Comparison of ENCODE assay signal across 1 cellular context in the genomic region with DNA sequence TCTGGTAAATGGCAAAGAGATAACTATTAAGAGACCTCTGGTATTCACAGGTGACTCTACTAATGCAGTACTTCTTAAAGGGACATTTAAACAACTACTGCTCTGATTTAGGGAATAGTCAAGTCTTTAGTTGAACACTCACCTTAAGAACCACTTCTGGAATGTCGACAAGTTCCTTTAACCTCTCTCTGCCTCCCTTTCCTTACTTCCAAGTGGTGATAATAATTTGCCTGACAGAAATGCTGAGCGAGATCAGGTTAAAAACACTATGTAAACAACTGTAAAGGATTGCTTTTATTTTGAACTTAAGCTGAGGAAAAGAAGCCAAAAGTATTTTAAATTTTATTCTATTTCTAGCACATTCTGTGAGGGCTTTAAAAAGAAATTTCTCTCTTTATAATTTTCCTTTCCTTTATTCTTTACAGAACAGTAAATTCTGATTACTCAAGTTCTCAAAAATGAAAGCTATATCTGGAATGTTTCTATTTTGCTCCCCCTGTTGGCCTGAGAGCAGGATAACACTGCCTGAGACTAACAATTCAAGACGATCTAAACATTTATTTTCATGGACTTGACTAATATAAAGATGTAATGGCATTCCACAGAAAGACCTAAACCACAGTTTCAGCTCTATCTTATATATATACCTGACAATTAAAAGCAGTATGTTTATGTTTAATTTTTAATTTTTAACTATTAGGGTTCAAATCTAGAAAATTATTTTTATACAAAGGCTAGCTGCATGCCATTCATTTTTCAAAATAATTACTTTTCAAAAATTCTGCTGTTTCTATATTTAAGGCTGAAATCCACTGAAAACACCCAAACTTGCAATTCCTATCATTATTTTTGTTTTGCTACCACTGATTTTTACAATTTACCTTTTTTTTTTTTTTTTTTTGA.
TF ChIP-seq lines count a peak whose summit lies in the region.

No MANE protein-coding gene starts in this region.

TF ChIP-seq in HepG2, 621 proteins besides CTCF, POLR2A, EP300 and RAD21:
- TF ChIP-seq MAFG (CRISPR knock-in tag; IDR thresholded peaks at IDR 0.05) (no peak), THAP11 (CRISPR knock-in tag; IDR thresholded peaks at IDR 0.05) (peak; percentile 51), TARDBP (CRISPR knock-in tag; IDR thresholded peaks at IDR 0.05) (0 out of 2 replicates have a peak, but pooled peaks have one; percentile 17), NAIF1 (CRISPR knock-in tag; IDR thresholded peaks at IDR 0.05; ENCODE audit: borderline replicate concordance) (no peak), CREB1 (IDR thresholded peaks at IDR 0.05) (no peak), CREB1 (CRISPR knock-in tag; IDR thresholded peaks at IDR 0.05) (peak; percentile 37; the same call in 1 of the 2 replicates), KAT8 (CRISPR knock-in tag; IDR thresholded peaks at IDR 0.05) (peak; percentile 43; the same call in 1 of the 2 replicates), KLF12 (CRISPR knock-in tag; IDR thresholded peaks at IDR 0.05; ENCODE audit: borderline replicate concordance) (no peak), SAP130 (CRISPR knock-in tag; IDR thresholded peaks at IDR 0.05; ENCODE audit: low read depth) (0 out of 2 replicates have a peak, but pooled peaks have one; percentile 24), ATF2 (CRISPR knock-in tag; IDR thresholded peaks at IDR 0.05) (0 out of 2 replicates have a peak, but pooled peaks have one; percentile 23), KAT7 (CRISPR knock-in tag; IDR thresholded peaks at IDR 0.05; ENCODE audit: borderline replicate concordance) (no peak), MEIS2 (CRISPR knock-in tag; IDR thresholded peaks at IDR 0.05) (no peak), ZNF580 (CRISPR knock-in tag; IDR thresholded peaks at IDR 0.05; ENCODE audit: borderline replicate concordance, low read depth) (no peak), TEAD3 (CRISPR knock-in tag; optimal IDR thresholded peaks at IDR 0.05; ENCODE audit: borderline replicate concordance) (peak; percentile 57), FOXA1 (IDR thresholded peaks at IDR 0.05) (no peak), FOXA1 (CRISPR knock-in tag; IDR thresholded peaks at IDR 0.05) (0 out of 2 replicates have a peak, but pooled peaks have one; percentile 26), NR3C1 (CRISPR knock-in tag; IDR thresholded peaks at IDR 0.05) (no peak), STAG1 (CRISPR knock-in tag; IDR thresholded peaks at IDR 0.05) (peak; percentile 73), ZNF607 (CRISPR knock-in tag; IDR thresholded peaks at IDR 0.05; ENCODE audit: borderline replicate concordance) (no peak), PRPF4 (IDR thresholded peaks at IDR 0.05; ENCODE audit: low read depth, low read length, poor library complexity, severe bottlenecking) (no peak), SMC3 (IDR thresholded peaks at IDR 0.05; ENCODE audit: low read length) (peak; percentile 87), GATAD2A (CRISPR knock-in tag; IDR thresholded peaks at IDR 0.05) (0 out of 2 replicates have a peak, but pooled peaks have one; percentile 20)
- TF ChIP-seq, protein P1, sequence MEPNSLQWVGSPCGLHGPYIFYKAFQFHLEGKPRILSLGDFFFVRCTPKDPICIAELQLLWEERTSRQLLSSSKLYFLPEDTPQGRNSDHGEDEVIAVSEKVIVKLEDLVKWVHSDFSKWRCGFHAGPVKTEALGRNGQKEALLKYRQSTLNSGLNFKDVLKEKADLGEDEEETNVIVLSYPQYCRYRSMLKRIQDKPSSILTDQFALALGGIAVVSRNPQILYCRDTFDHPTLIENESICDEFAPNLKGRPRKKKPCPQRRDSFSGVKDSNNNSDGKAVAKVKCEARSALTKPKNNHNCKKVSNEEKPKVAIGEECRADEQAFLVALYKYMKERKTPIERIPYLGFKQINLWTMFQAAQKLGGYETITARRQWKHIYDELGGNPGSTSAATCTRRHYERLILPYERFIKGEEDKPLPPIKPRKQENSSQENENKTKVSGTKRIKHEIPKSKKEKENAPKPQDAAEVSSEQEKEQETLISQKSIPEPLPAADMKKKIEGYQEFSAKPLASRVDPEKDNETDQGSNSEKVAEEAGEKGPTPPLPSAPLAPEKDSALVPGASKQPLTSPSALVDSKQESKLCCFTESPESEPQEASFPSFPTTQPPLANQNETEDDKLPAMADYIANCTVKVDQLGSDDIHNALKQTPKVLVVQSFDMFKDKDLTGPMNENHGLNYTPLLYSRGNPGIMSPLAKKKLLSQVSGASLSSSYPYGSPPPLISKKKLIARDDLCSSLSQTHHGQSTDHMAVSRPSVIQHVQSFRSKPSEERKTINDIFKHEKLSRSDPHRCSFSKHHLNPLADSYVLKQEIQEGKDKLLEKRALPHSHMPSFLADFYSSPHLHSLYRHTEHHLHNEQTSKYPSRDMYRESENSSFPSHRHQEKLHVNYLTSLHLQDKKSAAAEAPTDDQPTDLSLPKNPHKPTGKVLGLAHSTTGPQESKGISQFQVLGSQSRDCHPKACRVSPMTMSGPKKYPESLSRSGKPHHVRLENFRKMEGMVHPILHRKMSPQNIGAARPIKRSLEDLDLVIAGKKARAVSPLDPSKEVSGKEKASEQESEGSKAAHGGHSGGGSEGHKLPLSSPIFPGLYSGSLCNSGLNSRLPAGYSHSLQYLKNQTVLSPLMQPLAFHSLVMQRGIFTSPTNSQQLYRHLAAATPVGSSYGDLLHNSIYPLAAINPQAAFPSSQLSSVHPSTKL (CRISPR knock-in tag; IDR thresholded peaks at IDR 0.05): 0 out of 2 replicates have a peak, but pooled peaks have one; percentile 38
- TF ChIP-seq, protein P2, sequence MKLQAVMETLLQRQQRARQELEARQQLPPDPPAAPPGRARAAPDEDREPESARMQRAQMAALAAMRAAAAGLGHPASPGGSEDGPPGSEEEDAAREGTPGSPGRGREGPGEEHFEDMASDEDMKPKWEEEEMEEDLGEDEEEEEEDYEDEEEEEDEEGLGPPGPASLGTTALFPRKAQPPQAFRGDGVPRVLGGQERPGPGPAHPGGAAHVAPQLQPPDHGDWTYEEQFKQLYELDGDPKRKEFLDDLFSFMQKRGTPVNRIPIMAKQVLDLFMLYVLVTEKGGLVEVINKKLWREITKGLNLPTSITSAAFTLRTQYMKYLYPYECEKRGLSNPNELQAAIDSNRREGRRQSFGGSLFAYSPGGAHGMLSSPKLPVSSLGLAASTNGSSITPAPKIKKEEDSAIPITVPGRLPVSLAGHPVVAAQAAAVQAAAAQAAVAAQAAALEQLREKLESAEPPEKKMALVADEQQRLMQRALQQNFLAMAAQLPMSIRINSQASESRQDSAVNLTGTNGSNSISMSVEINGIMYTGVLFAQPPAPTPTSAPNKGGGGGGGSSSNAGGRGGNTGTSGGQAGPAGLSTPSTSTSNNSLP (IDR thresholded peaks at IDR 0.05; ENCODE audit: low read depth, low read length): peak; percentile 49; the same call in 1 of the 2 replicates
